Comparison of ENCODE assay signal across 1 cellular context in the genomic region with DNA sequence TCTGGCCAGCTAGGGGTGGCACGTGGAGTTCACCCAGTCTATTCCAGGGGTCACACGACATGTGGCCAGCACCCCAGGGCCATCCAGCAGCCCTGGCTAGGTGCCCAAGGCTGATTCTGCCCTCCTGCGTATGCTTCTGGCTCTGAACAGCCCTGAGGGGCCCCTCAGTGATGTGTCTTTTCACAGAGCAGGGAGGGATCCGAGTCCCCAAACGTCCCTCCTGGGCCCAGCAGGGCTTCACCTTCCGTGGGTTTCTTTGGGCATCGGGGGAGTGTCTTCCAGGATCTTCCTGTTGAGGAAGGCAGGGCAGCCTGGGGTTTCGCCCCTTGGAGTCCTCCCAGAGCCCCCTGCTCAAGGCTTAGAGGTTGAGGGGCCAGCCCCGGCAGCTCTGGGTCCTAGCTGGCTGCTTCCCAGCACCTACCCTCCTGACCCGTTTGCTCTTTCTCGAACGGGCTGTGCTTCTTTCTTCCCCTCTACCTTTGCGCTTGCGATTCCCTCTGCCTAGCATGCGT.
TF ChIP-seq lines count a peak whose summit lies in the region.

No MANE protein-coding gene starts in this region.

TF ChIP-seq in K562, 482 proteins besides CTCF, POLR2A, EP300 and RAD21 (continued from another document):
- TF ChIP-seq, protein P1, sequence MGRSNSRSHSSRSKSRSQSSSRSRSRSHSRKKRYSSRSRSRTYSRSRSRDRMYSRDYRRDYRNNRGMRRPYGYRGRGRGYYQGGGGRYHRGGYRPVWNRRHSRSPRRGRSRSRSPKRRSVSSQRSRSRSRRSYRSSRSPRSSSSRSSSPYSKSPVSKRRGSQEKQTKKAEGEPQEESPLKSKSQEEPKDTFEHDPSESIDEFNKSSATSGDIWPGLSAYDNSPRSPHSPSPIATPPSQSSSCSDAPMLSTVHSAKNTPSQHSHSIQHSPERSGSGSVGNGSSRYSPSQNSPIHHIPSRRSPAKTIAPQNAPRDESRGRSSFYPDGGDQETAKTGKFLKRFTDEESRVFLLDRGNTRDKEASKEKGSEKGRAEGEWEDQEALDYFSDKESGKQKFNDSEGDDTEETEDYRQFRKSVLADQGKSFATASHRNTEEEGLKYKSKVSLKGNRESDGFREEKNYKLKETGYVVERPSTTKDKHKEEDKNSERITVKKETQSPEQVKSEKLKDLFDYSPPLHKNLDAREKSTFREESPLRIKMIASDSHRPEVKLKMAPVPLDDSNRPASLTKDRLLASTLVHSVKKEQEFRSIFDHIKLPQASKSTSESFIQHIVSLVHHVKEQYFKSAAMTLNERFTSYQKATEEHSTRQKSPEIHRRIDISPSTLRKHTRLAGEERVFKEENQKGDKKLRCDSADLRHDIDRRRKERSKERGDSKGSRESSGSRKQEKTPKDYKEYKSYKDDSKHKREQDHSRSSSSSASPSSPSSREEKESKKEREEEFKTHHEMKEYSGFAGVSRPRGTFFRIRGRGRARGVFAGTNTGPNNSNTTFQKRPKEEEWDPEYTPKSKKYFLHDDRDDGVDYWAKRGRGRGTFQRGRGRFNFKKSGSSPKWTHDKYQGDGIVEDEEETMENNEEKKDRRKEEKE (IDR thresholded peaks at IDR 0.05; ENCODE audit: borderline replicate concordance in 1 of 2, control insufficient read depth in 1 of 2, low read depth in 2 of 2, low read length in 1 of 2): no peak
- TF ChIP-seq NCOA4 (IDR thresholded peaks at IDR 0.05; ENCODE audit: partially characterized antibody) (no peak), TCF7 (IDR thresholded peaks at IDR 0.05; ENCODE audit: borderline replicate concordance) (no peak), CHD1 (IDR thresholded peaks at IDR 0.05; ENCODE audit: low read length) (no peak), ARNT (IDR thresholded peaks at IDR 0.05) (no peak)
- TF ChIP-seq, protein P2, sequence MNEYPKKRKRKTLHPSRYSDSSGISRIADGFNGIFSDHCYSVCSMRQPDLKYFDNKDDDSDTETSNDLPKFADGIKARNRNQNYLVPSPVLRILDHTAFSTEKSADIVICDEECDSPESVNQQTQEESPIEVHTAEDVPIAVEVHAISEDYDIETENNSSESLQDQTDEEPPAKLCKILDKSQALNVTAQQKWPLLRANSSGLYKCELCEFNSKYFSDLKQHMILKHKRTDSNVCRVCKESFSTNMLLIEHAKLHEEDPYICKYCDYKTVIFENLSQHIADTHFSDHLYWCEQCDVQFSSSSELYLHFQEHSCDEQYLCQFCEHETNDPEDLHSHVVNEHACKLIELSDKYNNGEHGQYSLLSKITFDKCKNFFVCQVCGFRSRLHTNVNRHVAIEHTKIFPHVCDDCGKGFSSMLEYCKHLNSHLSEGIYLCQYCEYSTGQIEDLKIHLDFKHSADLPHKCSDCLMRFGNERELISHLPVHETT (CRISPR knock-in tag; conservative IDR thresholded peaks at IDR 0.05 in 1 of 2, IDR thresholded peaks at IDR 0.05 in 1 of 2): no peak
- TF ChIP-seq, protein P3, sequence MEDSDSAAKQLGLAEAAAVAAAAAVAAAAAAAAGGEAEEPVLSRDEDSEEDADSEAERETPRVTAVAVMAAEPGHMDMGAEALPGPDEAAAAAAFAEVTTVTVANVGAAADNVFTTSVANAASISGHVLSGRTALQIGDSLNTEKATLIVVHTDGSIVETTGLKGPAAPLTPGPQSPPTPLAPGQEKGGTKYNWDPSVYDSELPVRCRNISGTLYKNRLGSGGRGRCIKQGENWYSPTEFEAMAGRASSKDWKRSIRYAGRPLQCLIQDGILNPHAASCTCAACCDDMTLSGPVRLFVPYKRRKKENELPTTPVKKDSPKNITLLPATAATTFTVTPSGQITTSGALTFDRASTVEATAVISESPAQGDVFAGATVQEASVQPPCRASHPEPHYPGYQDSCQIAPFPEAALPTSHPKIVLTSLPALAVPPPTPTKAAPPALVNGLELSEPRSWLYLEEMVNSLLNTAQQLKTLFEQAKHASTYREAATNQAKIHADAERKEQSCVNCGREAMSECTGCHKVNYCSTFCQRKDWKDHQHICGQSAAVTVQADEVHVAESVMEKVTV (CRISPR knock-in tag; IDR thresholded peaks at IDR 0.05): no peak
- TF ChIP-seq, protein P4, sequence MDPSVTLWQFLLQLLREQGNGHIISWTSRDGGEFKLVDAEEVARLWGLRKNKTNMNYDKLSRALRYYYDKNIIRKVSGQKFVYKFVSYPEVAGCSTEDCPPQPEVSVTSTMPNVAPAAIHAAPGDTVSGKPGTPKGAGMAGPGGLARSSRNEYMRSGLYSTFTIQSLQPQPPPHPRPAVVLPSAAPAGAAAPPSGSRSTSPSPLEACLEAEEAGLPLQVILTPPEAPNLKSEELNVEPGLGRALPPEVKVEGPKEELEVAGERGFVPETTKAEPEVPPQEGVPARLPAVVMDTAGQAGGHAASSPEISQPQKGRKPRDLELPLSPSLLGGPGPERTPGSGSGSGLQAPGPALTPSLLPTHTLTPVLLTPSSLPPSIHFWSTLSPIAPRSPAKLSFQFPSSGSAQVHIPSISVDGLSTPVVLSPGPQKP (CRISPR knock-in tag; IDR thresholded peaks at IDR 0.05): no peak
- TF ChIP-seq, protein P5, sequence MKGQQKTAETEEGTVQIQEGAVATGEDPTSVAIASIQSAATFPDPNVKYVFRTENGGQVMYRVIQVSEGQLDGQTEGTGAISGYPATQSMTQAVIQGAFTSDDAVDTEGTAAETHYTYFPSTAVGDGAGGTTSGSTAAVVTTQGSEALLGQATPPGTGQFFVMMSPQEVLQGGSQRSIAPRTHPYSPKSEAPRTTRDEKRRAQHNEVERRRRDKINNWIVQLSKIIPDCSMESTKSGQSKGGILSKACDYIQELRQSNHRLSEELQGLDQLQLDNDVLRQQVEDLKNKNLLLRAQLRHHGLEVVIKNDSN (CRISPR knock-in tag; IDR thresholded peaks at IDR 0.05): no peak
- TF ChIP-seq, protein P6, sequence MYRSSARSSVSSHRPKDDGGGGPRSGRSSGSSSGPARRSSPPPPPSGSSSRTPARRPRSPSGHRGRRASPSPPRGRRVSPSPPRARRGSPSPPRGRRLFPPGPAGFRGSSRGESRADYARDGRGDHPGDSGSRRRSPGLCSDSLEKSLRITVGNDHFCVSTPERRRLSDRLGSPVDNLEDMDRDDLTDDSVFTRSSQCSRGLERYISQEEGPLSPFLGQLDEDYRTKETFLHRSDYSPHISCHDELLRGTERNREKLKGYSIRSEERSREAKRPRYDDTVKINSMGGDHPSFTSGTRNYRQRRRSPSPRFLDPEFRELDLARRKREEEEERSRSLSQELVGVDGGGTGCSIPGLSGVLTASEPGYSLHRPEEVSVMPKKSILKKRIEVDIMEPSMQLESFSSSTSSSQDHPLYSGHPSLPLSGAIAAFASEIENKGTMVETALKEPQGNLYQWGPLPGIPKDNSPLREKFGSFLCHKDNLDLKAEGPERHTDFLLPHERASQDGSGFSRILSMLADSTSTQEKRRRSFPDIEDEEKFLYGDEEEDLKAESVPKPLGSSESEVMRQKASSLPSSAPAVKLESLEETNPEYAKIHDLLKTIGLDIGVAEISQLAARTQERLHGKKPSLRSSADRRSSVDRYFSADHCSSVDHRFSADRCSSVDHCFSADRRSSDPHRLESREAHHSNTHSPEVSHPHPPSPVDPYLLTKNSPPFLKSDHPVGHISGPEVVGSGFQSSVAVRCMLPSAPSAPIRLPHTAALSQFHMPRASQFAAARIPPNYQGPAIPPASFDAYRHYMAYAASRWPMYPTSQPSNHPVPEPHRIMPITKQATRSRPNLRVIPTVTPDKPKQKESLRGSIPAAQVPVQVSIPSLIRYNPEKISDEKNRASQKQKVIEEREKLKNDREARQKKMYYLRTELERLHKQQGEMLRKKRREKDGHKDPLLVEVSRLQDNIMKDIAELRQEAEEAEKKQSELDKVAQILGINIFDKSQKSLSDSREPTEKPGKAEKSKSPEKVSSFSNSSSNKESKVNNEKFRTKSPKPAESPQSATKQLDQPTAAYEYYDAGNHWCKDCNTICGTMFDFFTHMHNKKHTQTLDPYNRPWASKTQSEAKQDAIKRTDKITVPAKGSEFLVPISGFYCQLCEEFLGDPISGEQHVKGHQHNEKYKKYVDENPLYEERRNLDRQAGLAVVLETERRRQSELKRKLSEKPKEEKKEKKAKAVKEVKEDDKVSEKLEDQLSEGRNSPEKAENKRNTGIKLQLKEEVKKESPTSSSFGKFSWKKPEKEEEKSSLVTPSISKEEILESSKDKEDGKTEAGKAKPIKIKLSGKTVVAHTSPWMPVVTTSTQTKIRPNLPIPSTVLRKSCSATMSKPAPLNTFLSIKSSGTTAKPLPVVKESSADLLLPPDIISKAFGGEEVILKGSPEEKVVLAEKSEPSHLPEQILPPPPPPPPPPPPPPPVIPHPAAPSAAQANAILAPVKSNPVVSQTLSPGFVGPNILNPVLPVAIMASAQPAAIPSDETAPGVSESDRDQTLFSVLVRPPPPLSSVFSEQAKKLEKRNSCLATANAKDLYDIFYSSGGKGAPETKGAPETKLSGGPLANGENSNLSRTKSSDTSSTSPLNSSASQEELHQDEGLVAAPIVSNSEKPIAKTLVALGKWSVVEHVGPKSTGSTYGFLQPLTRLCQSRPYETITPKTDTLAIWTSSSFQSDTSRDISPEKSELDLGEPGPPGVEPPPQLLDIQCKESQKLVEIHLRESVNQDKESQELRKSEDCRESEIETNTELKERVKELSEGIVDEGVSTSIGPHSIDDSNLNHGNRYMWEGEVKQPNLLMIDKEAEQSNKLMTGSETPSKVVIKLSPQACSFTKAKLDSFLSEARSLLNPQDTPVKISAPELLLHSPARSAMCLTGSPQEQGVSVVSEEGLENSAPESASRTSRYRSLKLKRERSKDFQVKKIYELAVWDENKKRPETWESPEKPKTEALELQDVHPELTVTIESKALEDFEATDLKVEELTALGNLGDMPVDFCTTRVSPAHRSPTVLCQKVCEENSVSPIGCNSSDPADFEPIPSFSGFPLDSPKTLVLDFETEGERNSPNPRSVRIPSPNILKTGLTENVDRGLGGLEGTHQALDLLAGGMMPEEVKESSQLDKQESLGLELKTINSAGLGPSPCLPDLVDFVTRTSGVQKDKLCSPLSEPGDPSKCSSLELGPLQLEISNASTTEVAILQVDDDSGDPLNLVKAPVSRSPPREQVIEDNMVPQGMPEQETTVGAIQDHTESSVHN (IDR thresholded peaks at IDR 0.05; ENCODE audit: borderline replicate concordance in 1 of 2, low read depth in 1 of 2): no peak
